In genomic region chr14:94062344-94062904, GRCh38 we compare ENCODE assay signal across 2 cellular contexts.
TF ChIP-seq lines count a peak whose summit lies in the region.

No MANE protein-coding gene starts in this region.

TF ChIP-seq in SK-N-SH, 30 proteins besides CTCF, POLR2A, EP300 and RAD21 (continued from another document):
- TF ChIP-seq REST (IDR thresholded peaks at IDR 0.05; ENCODE audit: low read depth, low read length) (no peak), ZBTB33 (IDR thresholded peaks at IDR 0.05; ENCODE audit: borderline replicate concordance, low read depth) (no peak), MAX (IDR thresholded peaks at IDR 0.05; ENCODE audit: low read depth) (no peak), POLR2AphosphoS5 (IDR thresholded peaks at IDR 0.05; ENCODE audit: low read depth, low read length) (no peak), TCF12 (IDR thresholded peaks at IDR 0.05) (0 out of 2 replicates have a peak, but pooled peaks have one; percentile 22), FOSL2 (IDR thresholded peaks at IDR 0.05; ENCODE audit: borderline replicate concordance, low read depth) (0 out of 2 replicates have a peak, but pooled peaks have one; percentile 42), CHD2 (IDR thresholded peaks at IDR 0.05; ENCODE audit: low read length, partially characterized antibody) (no peak), SIN3A (IDR thresholded peaks at IDR 0.05; ENCODE audit: borderline replicate concordance, low read depth, low read length) (no peak), IRF3 (IDR thresholded peaks at IDR 0.05; ENCODE audit: low read depth, low read length) (no peak), USF2 (IDR thresholded peaks at IDR 0.05; ENCODE audit: borderline replicate concordance, low read depth, low read length) (no peak), GABPA (IDR thresholded peaks at IDR 0.05; ENCODE audit: low read depth) (no peak), PBX3 (IDR thresholded peaks at IDR 0.05) (no peak)

TF ChIP-seq in SK-N-SH treated with all-trans-retinoic acid at 6 μM for 48 hours, 23 proteins besides CTCF, POLR2A, EP300 and RAD21 (continued from another document):
- no peak for TF ChIP-seq TSHZ2 (CRISPR knock-in tag; IDR thresholded peaks at IDR 0.05)
- no peak for TF ChIP-seq CREB5 (CRISPR knock-in tag; IDR thresholded peaks at IDR 0.05; ENCODE audit: low read depth)
- TF ChIP-seq RARB (CRISPR knock-in tag; IDR thresholded peaks at IDR 0.05) = no peak
- TF ChIP-seq TCF4 (CRISPR knock-in tag; IDR thresholded peaks at IDR 0.05; ENCODE audit: borderline replicate concordance) = no peak
- TF ChIP-seq ZFP3 (CRISPR knock-in tag; IDR thresholded peaks at IDR 0.05) = no peak
- TF ChIP-seq PATZ1 (CRISPR knock-in tag; IDR thresholded peaks at IDR 0.05; ENCODE audit: borderline replicate concordance) = no peak
- no peak for TF ChIP-seq BACH2 (CRISPR knock-in tag; IDR thresholded peaks at IDR 0.05; ENCODE audit: borderline replicate concordance)
- no peak for TF ChIP-seq GLIS3 (CRISPR knock-in tag; IDR thresholded peaks at IDR 0.05)
